ENCODE assay signal across 1 cellular context in the genomic region with DNA sequence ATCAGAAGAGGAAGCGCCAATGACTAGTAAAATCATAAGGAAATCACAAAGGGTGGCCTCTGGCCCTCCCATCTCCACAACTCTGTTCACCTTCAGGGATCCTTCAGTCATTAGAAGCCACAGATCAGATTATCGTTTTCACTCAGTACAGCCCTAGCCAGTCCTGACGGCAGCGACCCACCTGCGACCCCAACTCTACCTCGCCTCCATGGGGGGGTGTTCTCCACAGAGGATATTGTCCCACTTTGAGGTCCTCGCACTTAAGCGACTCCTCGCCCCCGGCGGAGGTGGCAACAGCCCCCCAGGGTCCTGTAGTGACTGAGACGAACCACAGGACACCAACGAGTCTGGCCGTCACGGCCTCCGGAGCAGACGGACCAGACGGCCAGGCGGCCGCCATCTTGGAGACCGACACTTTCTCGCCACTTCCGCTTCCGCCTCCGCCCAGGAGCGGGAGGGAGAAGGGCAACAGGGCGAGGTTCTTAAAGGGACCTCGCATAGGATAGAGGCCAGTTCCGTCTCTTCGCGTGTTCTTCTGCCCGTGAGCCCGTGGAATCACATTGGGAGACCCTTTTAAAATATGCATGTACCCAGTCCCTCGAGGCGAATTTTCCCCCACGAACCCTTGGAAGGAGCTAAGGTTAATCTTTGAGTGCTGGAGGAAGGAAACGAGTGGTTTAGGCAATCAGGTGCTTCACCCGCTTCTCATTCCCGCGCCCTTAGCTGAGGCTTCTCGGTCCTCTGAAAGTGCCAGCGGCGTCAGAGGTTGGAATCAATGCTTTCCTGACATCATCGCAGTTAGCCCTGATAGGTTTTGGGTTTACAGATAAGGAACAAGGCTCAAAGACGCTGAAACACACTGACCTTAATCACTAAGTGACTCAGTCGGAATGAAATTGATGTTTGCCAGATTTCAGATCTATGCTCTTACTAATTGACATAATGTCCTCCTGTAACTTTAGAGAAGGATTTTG.
TF ChIP-seq lines count a peak whose summit lies in the region.

A gene (minus strand): TSS at position 421 of the 974 bp plus-strand sequence. CDS start 21 bp downstream, at position 400.

TF ChIP-seq in WTC11, 78 proteins besides CTCF, POLR2A, EP300 and RAD21 (continued from another document and continues in another):
- TF ChIP-seq, protein P1, sequence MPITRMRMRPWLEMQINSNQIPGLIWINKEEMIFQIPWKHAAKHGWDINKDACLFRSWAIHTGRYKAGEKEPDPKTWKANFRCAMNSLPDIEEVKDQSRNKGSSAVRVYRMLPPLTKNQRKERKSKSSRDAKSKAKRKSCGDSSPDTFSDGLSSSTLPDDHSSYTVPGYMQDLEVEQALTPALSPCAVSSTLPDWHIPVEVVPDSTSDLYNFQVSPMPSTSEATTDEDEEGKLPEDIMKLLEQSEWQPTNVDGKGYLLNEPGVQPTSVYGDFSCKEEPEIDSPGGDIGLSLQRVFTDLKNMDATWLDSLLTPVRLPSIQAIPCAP (CRISPR knock-in tag; IDR thresholded peaks at IDR 0.05), result peak; percentile 77; the same call in 1 of the 2 replicates
- TF ChIP-seq, protein P2, sequence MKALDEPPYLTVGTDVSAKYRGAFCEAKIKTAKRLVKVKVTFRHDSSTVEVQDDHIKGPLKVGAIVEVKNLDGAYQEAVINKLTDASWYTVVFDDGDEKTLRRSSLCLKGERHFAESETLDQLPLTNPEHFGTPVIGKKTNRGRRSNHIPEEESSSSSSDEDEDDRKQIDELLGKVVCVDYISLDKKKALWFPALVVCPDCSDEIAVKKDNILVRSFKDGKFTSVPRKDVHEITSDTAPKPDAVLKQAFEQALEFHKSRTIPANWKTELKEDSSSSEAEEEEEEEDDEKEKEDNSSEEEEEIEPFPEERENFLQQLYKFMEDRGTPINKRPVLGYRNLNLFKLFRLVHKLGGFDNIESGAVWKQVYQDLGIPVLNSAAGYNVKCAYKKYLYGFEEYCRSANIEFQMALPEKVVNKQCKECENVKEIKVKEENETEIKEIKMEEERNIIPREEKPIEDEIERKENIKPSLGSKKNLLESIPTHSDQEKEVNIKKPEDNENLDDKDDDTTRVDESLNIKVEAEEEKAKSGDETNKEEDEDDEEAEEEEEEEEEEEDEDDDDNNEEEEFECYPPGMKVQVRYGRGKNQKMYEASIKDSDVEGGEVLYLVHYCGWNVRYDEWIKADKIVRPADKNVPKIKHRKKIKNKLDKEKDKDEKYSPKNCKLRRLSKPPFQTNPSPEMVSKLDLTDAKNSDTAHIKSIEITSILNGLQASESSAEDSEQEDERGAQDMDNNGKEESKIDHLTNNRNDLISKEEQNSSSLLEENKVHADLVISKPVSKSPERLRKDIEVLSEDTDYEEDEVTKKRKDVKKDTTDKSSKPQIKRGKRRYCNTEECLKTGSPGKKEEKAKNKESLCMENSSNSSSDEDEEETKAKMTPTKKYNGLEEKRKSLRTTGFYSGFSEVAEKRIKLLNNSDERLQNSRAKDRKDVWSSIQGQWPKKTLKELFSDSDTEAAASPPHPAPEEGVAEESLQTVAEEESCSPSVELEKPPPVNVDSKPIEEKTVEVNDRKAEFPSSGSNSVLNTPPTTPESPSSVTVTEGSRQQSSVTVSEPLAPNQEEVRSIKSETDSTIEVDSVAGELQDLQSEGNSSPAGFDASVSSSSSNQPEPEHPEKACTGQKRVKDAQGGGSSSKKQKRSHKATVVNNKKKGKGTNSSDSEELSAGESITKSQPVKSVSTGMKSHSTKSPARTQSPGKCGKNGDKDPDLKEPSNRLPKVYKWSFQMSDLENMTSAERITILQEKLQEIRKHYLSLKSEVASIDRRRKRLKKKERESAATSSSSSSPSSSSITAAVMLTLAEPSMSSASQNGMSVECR (CRISPR knock-in tag; IDR thresholded peaks at IDR 0.05; ENCODE audit: borderline replicate concordance), result peak; percentile 92; the same call in 1 of the 2 replicates
- TF ChIP-seq SMAD4 (CRISPR knock-in tag; IDR thresholded peaks at IDR 0.05), result no peak
- TF ChIP-seq, protein P3, sequence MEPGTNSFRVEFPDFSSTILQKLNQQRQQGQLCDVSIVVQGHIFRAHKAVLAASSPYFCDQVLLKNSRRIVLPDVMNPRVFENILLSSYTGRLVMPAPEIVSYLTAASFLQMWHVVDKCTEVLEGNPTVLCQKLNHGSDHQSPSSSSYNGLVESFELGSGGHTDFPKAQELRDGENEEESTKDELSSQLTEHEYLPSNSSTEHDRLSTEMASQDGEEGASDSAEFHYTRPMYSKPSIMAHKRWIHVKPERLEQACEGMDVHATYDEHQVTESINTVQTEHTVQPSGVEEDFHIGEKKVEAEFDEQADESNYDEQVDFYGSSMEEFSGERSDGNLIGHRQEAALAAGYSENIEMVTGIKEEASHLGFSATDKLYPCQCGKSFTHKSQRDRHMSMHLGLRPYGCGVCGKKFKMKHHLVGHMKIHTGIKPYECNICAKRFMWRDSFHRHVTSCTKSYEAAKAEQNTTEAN (CRISPR knock-in tag; IDR thresholded peaks at IDR 0.05), result no peak
- no peak for TF ChIP-seq KAT7 (CRISPR knock-in tag; IDR thresholded peaks at IDR 0.05; ENCODE audit: borderline replicate concordance)
- no peak for TF ChIP-seq ZNF396 (CRISPR knock-in tag; IDR thresholded peaks at IDR 0.05; ENCODE audit: borderline replicate concordance)
- no peak for TF ChIP-seq EMX1 (CRISPR knock-in tag; IDR thresholded peaks at IDR 0.05)
- TF ChIP-seq, protein P4, sequence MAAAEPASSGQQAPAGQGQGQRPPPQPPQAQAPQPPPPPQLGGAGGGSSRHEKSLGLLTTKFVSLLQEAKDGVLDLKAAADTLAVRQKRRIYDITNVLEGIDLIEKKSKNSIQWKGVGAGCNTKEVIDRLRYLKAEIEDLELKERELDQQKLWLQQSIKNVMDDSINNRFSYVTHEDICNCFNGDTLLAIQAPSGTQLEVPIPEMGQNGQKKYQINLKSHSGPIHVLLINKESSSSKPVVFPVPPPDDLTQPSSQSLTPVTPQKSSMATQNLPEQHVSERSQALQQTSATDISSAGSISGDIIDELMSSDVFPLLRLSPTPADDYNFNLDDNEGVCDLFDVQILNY (CRISPR knock-in tag; IDR thresholded peaks at IDR 0.05), result peak; percentile 29; the same call in 1 of the 2 replicates
- no peak for TF ChIP-seq PRRX2 (CRISPR knock-in tag; IDR thresholded peaks at IDR 0.05)
- peak; percentile 73; the same call in 1 of the 2 replicates for TF ChIP-seq SMAD3 (CRISPR knock-in tag; IDR thresholded peaks at IDR 0.05; ENCODE audit: borderline replicate concordance)
- no peak for TF ChIP-seq NR3C1 (CRISPR knock-in tag; conservative IDR thresholded peaks at IDR 0.05; ENCODE audit: low read depth)
- no peak for TF ChIP-seq MYBL2 (CRISPR knock-in tag; IDR thresholded peaks at IDR 0.05)
- peak; percentile 88; the same call in 1 of the 2 replicates for TF ChIP-seq ZNF232 (CRISPR knock-in tag; IDR thresholded peaks at IDR 0.05)
- TF ChIP-seq NR2C2 (CRISPR knock-in tag; IDR thresholded peaks at IDR 0.05), result no peak
- no peak for TF ChIP-seq RELA (CRISPR knock-in tag; IDR thresholded peaks at IDR 0.05; ENCODE audit: borderline replicate concordance)
- TF ChIP-seq, protein P5, sequence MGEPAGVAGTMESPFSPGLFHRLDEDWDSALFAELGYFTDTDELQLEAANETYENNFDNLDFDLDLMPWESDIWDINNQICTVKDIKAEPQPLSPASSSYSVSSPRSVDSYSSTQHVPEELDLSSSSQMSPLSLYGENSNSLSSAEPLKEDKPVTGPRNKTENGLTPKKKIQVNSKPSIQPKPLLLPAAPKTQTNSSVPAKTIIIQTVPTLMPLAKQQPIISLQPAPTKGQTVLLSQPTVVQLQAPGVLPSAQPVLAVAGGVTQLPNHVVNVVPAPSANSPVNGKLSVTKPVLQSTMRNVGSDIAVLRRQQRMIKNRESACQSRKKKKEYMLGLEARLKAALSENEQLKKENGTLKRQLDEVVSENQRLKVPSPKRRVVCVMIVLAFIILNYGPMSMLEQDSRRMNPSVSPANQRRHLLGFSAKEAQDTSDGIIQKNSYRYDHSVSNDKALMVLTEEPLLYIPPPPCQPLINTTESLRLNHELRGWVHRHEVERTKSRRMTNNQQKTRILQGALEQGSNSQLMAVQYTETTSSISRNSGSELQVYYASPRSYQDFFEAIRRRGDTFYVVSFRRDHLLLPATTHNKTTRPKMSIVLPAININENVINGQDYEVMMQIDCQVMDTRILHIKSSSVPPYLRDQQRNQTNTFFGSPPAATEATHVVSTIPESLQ (CRISPR knock-in tag; IDR thresholded peaks at IDR 0.05), result no peak
- no peak for TF ChIP-seq IRF2 (CRISPR knock-in tag; IDR thresholded peaks at IDR 0.05; ENCODE audit: borderline replicate concordance, low read depth)
- TF ChIP-seq, protein P6, sequence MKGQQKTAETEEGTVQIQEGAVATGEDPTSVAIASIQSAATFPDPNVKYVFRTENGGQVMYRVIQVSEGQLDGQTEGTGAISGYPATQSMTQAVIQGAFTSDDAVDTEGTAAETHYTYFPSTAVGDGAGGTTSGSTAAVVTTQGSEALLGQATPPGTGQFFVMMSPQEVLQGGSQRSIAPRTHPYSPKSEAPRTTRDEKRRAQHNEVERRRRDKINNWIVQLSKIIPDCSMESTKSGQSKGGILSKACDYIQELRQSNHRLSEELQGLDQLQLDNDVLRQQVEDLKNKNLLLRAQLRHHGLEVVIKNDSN (CRISPR knock-in tag; IDR thresholded peaks at IDR 0.05), result peak; percentile 50; the same call in 1 of the 2 replicates
- TF ChIP-seq GTF2I (CRISPR knock-in tag; conservative IDR thresholded peaks at IDR 0.05), result no peak
- TF ChIP-seq, protein P7, sequence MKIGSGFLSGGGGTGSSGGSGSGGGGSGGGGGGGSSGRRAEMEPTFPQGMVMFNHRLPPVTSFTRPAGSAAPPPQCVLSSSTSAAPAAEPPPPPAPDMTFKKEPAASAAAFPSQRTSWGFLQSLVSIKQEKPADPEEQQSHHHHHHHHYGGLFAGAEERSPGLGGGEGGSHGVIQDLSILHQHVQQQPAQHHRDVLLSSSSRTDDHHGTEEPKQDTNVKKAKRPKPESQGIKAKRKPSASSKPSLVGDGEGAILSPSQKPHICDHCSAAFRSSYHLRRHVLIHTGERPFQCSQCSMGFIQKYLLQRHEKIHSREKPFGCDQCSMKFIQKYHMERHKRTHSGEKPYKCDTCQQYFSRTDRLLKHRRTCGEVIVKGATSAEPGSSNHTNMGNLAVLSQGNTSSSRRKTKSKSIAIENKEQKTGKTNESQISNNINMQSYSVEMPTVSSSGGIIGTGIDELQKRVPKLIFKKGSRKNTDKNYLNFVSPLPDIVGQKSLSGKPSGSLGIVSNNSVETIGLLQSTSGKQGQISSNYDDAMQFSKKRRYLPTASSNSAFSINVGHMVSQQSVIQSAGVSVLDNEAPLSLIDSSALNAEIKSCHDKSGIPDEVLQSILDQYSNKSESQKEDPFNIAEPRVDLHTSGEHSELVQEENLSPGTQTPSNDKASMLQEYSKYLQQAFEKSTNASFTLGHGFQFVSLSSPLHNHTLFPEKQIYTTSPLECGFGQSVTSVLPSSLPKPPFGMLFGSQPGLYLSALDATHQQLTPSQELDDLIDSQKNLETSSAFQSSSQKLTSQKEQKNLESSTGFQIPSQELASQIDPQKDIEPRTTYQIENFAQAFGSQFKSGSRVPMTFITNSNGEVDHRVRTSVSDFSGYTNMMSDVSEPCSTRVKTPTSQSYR (CRISPR knock-in tag; IDR thresholded peaks at IDR 0.05), result no peak; the same call in 1 of the 2 replicates
- TF ChIP-seq, protein P8, sequence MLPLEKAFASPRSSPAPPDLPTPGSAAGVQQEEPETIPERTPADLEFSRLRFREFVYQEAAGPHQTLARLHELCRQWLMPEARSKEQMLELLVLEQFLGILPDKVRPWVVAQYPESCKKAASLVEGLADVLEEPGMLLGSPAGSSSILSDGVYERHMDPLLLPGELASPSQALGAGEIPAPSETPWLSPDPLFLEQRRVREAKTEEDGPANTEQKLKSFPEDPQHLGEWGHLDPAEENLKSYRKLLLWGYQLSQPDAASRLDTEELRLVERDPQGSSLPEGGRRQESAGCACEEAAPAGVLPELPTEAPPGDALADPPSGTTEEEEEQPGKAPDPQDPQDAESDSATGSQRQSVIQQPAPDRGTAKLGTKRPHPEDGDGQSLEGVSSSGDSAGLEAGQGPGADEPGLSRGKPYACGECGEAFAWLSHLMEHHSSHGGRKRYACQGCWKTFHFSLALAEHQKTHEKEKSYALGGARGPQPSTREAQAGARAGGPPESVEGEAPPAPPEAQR (CRISPR knock-in tag; IDR thresholded peaks at IDR 0.05), result no peak
- TF ChIP-seq, protein P9, sequence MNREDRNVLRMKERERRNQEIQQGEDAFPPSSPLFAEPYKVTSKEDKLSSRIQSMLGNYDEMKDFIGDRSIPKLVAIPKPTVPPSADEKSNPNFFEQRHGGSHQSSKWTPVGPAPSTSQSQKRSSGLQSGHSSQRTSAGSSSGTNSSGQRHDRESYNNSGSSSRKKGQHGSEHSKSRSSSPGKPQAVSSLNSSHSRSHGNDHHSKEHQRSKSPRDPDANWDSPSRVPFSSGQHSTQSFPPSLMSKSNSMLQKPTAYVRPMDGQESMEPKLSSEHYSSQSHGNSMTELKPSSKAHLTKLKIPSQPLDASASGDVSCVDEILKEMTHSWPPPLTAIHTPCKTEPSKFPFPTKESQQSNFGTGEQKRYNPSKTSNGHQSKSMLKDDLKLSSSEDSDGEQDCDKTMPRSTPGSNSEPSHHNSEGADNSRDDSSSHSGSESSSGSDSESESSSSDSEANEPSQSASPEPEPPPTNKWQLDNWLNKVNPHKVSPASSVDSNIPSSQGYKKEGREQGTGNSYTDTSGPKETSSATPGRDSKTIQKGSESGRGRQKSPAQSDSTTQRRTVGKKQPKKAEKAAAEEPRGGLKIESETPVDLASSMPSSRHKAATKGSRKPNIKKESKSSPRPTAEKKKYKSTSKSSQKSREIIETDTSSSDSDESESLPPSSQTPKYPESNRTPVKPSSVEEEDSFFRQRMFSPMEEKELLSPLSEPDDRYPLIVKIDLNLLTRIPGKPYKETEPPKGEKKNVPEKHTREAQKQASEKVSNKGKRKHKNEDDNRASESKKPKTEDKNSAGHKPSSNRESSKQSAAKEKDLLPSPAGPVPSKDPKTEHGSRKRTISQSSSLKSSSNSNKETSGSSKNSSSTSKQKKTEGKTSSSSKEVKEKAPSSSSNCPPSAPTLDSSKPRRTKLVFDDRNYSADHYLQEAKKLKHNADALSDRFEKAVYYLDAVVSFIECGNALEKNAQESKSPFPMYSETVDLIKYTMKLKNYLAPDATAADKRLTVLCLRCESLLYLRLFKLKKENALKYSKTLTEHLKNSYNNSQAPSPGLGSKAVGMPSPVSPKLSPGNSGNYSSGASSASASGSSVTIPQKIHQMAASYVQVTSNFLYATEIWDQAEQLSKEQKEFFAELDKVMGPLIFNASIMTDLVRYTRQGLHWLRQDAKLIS (CRISPR knock-in tag; IDR thresholded peaks at IDR 0.05; ENCODE audit: borderline replicate concordance), result no peak; the same call in 1 of the 2 replicates
- TF ChIP-seq JUN (CRISPR knock-in tag; IDR thresholded peaks at IDR 0.05), result no peak
- TF ChIP-seq, protein P10, sequence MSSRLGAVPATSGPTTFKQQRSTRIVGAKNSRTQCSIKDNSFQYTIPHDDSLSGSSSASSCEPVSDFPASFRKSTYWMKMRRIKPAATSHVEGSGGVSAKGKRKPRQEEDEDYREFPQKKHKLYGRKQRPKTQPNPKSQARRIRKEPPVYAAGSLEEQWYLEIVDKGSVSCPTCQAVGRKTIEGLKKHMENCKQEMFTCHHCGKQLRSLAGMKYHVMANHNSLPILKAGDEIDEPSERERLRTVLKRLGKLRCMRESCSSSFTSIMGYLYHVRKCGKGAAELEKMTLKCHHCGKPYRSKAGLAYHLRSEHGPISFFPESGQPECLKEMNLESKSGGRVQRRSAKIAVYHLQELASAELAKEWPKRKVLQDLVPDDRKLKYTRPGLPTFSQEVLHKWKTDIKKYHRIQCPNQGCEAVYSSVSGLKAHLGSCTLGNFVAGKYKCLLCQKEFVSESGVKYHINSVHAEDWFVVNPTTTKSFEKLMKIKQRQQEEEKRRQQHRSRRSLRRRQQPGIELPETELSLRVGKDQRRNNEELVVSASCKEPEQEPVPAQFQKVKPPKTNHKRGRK (CRISPR knock-in tag; IDR thresholded peaks at IDR 0.05; ENCODE audit: borderline replicate concordance), result no peak
- TF ChIP-seq ZNF671 (CRISPR knock-in tag; IDR thresholded peaks at IDR 0.05), result no peak
